ENCODE assay signal across 17 cellular contexts in genomic region chr7:3067606-3068005, GRCh38. TPM values are rescaled to one million over a fixed set of nuclear protein-coding genes. Genes with fewer than 3 reads are reported as not detected.
DNase-seq lines count a peak whose midpoint lies in the region; ATAC-seq, FAIRE-seq and TF ChIP-seq lines count a peak whose summit lies in the region.
"Had no signal": no experiment of that assay in that cellular context is flagged by ENCODE, and none has a peak within 500 bp of the region (broad histone marks: within the 10 kb centered on the region; RNA-seq: fewer than 3 reads in every experiment).

No MANE protein-coding gene starts in this region.

- TF ChIP-seq CTCF in psoas muscle (IDR thresholded peaks at IDR 0.05) (no peak), Caco-2 (IDR thresholded peaks at IDR 0.05; ENCODE audit: insufficient read depth in 1 of 2, low read depth in 1 of 2, low read length in 1 of 2, severe bottlenecking in 1 of 2, unreplicated experiment in 1 of 2) (no peak)

- H3K27me3 ChIP-seq in CD4-positive, CD25-positive, alpha-beta regulatory T cell (ENCODE audit: control insufficient read depth, insufficient read depth, low read length), result no peaks in the 10 kb centered on the region
- peaks cover 0 to 4% (median 0%) of the 10 kb centered on the region in 3 donors for H3K27me3 ChIP-seq in psoas muscle (ENCODE audit: insufficient read depth in 3 of 3, low read length in 2 of 3)
- no peaks in the 10 kb centered on the region for H3K27me3 ChIP-seq in Caco-2 (replicated peaks; ENCODE audit: control insufficient read depth, insufficient read depth, low read length)
- H3K27me3 ChIP-seq: neutrophil, SJSA1 had no signal

- no peak for DNase-seq in CD4-positive, CD25-positive, alpha-beta regulatory T cell
- DNase-seq in GM12892 (ENCODE audit: insufficient read length), result no peak
- DNase-seq in activated T-helper 1 cell treated with anti-CD3 and anti-CD28 coated beads, Interleukin-12 subunit alpha, Interleukin-12 subunit beta, Interleukin-2, Interleukin-4 antibody, amounts not matched to agents 30 ng/mL and 10 ng/mL and 1 ng/mL, durations not matched to agents 14 hours and 24 hours and 36 hours (ENCODE audit: low spot score), result no peak
- DNase-seq in natural killer cell treated with Interleukin-12 subunit alpha and Interleukin-12 subunit beta and Interleukin-15 and Interleukin-18, amount 100 ng/mL, for 72 hours (ENCODE audit: low spot score), result no peak
- DNase-seq in NCI-H187 (lab: John Stamatoyannopoulos, UW), result no peak
- no peak for DNase-seq in psoas muscle
- no peak for DNase-seq in Caco-2
- DNase-seq: DMS153, hippocampal formation, NCI-H1436 treated with DMSO at 0.1 percent for 48 hours, NCI-H82, substantia nigra, T1000 had no signal

- peaks cover 4 to 7% of the 10 kb centered on the region in 2 experiments for H3K9me3 ChIP-seq in CD4-positive, CD25-positive, alpha-beta regulatory T cell (ENCODE audit: control insufficient read depth in 2 of 2, low read length in 2 of 2)
- H3K9me3 ChIP-seq in psoas muscle, result peaks cover 4% of the 10 kb centered on the region
- no peaks in the 10 kb centered on the region for H3K9me3 ChIP-seq in Caco-2
- H3K9me3 ChIP-seq: neutrophil, SJSA1 had no signal

- H3K27ac Mint-ChIP-seq in CD4-positive, CD25-positive, alpha-beta regulatory T cell, result peak overlapping the region; percentile 32 to 72 (median 39)
- peak overlapping the region; percentile 2 for H3K27ac Mint-ChIP-seq in activated T-helper 1 cell treated with anti-CD3 and anti-CD28 coated beads, Interleukin-12 subunit alpha, Interleukin-12 subunit beta, Interleukin-2, Interleukin-4 antibody, amounts not matched to agents 30 ng/mL and 10 ng/mL and 1 ng/mL, durations not matched to agents 14 hours and 24 hours and 36 hours
- peak overlapping the region; percentile 66 to 88 for H3K27ac Mint-ChIP-seq in natural killer cell treated with Interleukin-12 subunit alpha and Interleukin-12 subunit beta and Interleukin-15 and Interleukin-18, amount 100 ng/mL, for 72 hours
- no peak overlapping the region for H3K27ac Mint-ChIP-seq in Caco-2 (ENCODE audit: unreplicated experiment)
- H3K27ac Mint-ChIP-seq: mesothelial cell of epicardium had no signal

- POLR2A ChIA-PET in Caco-2 (lab: Charles Lee), result no interaction called here

- H3K36me3 ChIP-seq in CD4-positive, CD25-positive, alpha-beta regulatory T cell (ENCODE audit: control insufficient read depth, insufficient read depth, low read length), result no peaks in the 10 kb centered on the region
- H3K36me3 ChIP-seq in psoas muscle (ENCODE audit: insufficient read depth in 1 of 2, low read depth in 1 of 2), result no peaks in the 10 kb centered on the region
- no peaks in the 10 kb centered on the region for H3K36me3 ChIP-seq in Caco-2 (ENCODE audit: control insufficient read depth, insufficient read depth, low read length)
- H3K36me3 ChIP-seq: neutrophil, SJSA1 had no signal

- BruUV-seq in Caco-2 (replicated peaks; lab: Mats Ljungman, UMichigan), result no TSS peak

- intact Hi-C loops in activated T-helper 1 cell treated with anti-CD3 and anti-CD28 coated beads, Interleukin-12 subunit alpha, Interleukin-12 subunit beta, Interleukin-2, Interleukin-4 antibody, amounts not matched to agents 30 ng/mL and 10 ng/mL and 1 ng/mL, durations not matched to agents 14 hours and 24 hours and 36 hours (cut with micrococcal nuclease), result no loop called here
- intact Hi-C loops in psoas muscle (cut with DNase I) (no loop called here), Caco-2 (cut with micrococcal nuclease; ENCODE audit: unreplicated experiment) (no loop called here)

- TF ChIP-seq POLR2A in GM12892 (IDR thresholded peaks at IDR 0.05; ENCODE audit: low read depth, low read length), result no peak

- peak; percentile 42 for FAIRE-seq in GM12892 (lab: Jason Lieb, UNC)
- FAIRE-seq: astrocyte had no signal

- 72 to 85% (median 81%) methylated on average over 2 of the region's 2 CpGs for WGBS in psoas muscle, 3 donors

- peaks cover 0 to 11% (median 0%) of the 10 kb centered on the region in 7 donors for H3K9me3 Mint-ChIP-seq in CD4-positive, CD25-positive, alpha-beta regulatory T cell
- H3K9me3 Mint-ChIP-seq in activated T-helper 1 cell treated with anti-CD3 and anti-CD28 coated beads, Interleukin-12 subunit alpha, Interleukin-12 subunit beta, Interleukin-2, Interleukin-4 antibody, amounts not matched to agents 30 ng/mL and 10 ng/mL and 1 ng/mL, durations not matched to agents 14 hours and 24 hours and 36 hours, result peaks cover 27% of the 10 kb centered on the region
- H3K9me3 Mint-ChIP-seq in natural killer cell treated with Interleukin-12 subunit alpha and Interleukin-12 subunit beta and Interleukin-15 and Interleukin-18, amount 100 ng/mL, for 72 hours, result peaks cover 11% of the 10 kb centered on the region
- no peaks in the 10 kb centered on the region for H3K9me3 Mint-ChIP-seq in Caco-2 (ENCODE audit: unreplicated experiment)

- H3K4me3 Mint-ChIP-seq in CD4-positive, CD25-positive, alpha-beta regulatory T cell, result peak overlapping the region in 3 of 4 donors; percentile 29 to 86 (median 79)
- H3K4me3 Mint-ChIP-seq in activated T-helper 1 cell treated with anti-CD3 and anti-CD28 coated beads, Interleukin-12 subunit alpha, Interleukin-12 subunit beta, Interleukin-2, Interleukin-4 antibody, amounts not matched to agents 30 ng/mL and 10 ng/mL and 1 ng/mL, durations not matched to agents 14 hours and 24 hours and 36 hours, result no peak overlapping the region
- peak overlapping the region; percentile 53 for H3K4me3 Mint-ChIP-seq in natural killer cell treated with Interleukin-12 subunit alpha and Interleukin-12 subunit beta and Interleukin-15 and Interleukin-18, amount 100 ng/mL, for 72 hours
- H3K4me3 Mint-ChIP-seq in Caco-2 (ENCODE audit: unreplicated experiment), result no peak overlapping the region
- H3K4me3 Mint-ChIP-seq: mesothelial cell of epicardium had no signal

- H3K27ac ChIP-seq in CD4-positive, CD25-positive, alpha-beta regulatory T cell (ENCODE audit: insufficient read depth, low read length, poor library complexity, severe bottlenecking), result no peak overlapping the region
- no peak overlapping the region for H3K27ac ChIP-seq in psoas muscle
- H3K27ac ChIP-seq: neutrophil, SJSA1 had no signal

- peaks cover 31 to 71% (median 51%) of the 10 kb centered on the region in 4 donors for H3K4me1 Mint-ChIP-seq in CD4-positive, CD25-positive, alpha-beta regulatory T cell
- H3K4me1 Mint-ChIP-seq in activated T-helper 1 cell treated with anti-CD3 and anti-CD28 coated beads, Interleukin-12 subunit alpha, Interleukin-12 subunit beta, Interleukin-2, Interleukin-4 antibody, amounts not matched to agents 30 ng/mL and 10 ng/mL and 1 ng/mL, durations not matched to agents 14 hours and 24 hours and 36 hours (ENCODE audit: low read depth), result peaks cover 74% of the 10 kb centered on the region
- peaks cover 85 to 89% of the 10 kb centered on the region in 2 donors for H3K4me1 Mint-ChIP-seq in natural killer cell treated with Interleukin-12 subunit alpha and Interleukin-12 subunit beta and Interleukin-15 and Interleukin-18, amount 100 ng/mL, for 72 hours (ENCODE audit: low read depth in 2 of 2)
- no peaks in the 10 kb centered on the region for H3K4me1 Mint-ChIP-seq in Caco-2 (ENCODE audit: low read depth, unreplicated experiment)
- H3K4me1 Mint-ChIP-seq: mesothelial cell of epicardium had no signal

- H3K27me3 Mint-ChIP-seq in CD4-positive, CD25-positive, alpha-beta regulatory T cell, result peaks cover 9% of the 10 kb centered on the region
- peaks cover 3% of the 10 kb centered on the region for H3K27me3 Mint-ChIP-seq in activated T-helper 1 cell treated with anti-CD3 and anti-CD28 coated beads, Interleukin-12 subunit alpha, Interleukin-12 subunit beta, Interleukin-2, Interleukin-4 antibody, amounts not matched to agents 30 ng/mL and 10 ng/mL and 1 ng/mL, durations not matched to agents 14 hours and 24 hours and 36 hours (ENCODE audit: insufficient read depth)
- H3K27me3 Mint-ChIP-seq in natural killer cell treated with Interleukin-12 subunit alpha and Interleukin-12 subunit beta and Interleukin-15 and Interleukin-18, amount 100 ng/mL, for 72 hours, result no peaks in the 10 kb centered on the region
- peaks cover 3% of the 10 kb centered on the region for H3K27me3 Mint-ChIP-seq in Caco-2 (ENCODE audit: insufficient read depth, unreplicated experiment)

- peaks cover 50% of the 10 kb centered on the region for H3K4me1 ChIP-seq in CD4-positive, CD25-positive, alpha-beta regulatory T cell (ENCODE audit: control insufficient read depth, insufficient read depth, low read length, poor library complexity, severe bottlenecking)
- H3K4me1 ChIP-seq in psoas muscle, result no peaks in the 10 kb centered on the region
- no peaks in the 10 kb centered on the region for H3K4me1 ChIP-seq in Caco-2
- H3K4me1 ChIP-seq: SJSA1 had no signal

- ATAC-seq in CD4-positive, CD25-positive, alpha-beta regulatory T cell (ENCODE audit: low read depth in 2 of 2), result no peak
- no peak for ATAC-seq in natural killer cell treated with Interleukin-12 subunit alpha and Interleukin-12 subunit beta and Interleukin-15 and Interleukin-18, amount 100 ng/mL, for 72 hours
- ATAC-seq in psoas muscle, result no peak

- CTCF ChIA-PET in Caco-2 (lab: Charles Lee), result no interaction called here

- peaks cover 10% of the 10 kb centered on the region for H3K36me3 Mint-ChIP-seq in CD4-positive, CD25-positive, alpha-beta regulatory T cell
- peaks cover 10% of the 10 kb centered on the region for H3K36me3 Mint-ChIP-seq in activated T-helper 1 cell treated with anti-CD3 and anti-CD28 coated beads, Interleukin-12 subunit alpha, Interleukin-12 subunit beta, Interleukin-2, Interleukin-4 antibody, amounts not matched to agents 30 ng/mL and 10 ng/mL and 1 ng/mL, durations not matched to agents 14 hours and 24 hours and 36 hours (ENCODE audit: low read depth)
- peaks cover 17% of the 10 kb centered on the region for H3K36me3 Mint-ChIP-seq in natural killer cell treated with Interleukin-12 subunit alpha and Interleukin-12 subunit beta and Interleukin-15 and Interleukin-18, amount 100 ng/mL, for 72 hours
- H3K36me3 Mint-ChIP-seq in Caco-2 (ENCODE audit: insufficient read depth, unreplicated experiment), result no peaks in the 10 kb centered on the region
- H3K36me3 Mint-ChIP-seq: mesothelial cell of epicardium had no signal

- H3K4me3 ChIP-seq in CD4-positive, CD25-positive, alpha-beta regulatory T cell (ENCODE audit: low read depth, low read length), result no peak overlapping the region
- no peak overlapping the region for H3K4me3 ChIP-seq in psoas muscle
- no peak overlapping the region for H3K4me3 ChIP-seq in Caco-2 (ENCODE audit: low read depth, low read length)
- H3K4me3 ChIP-seq: SJSA1 had no signal

RNA-seq across cellular contexts. Expression of gene CARD11, which starts 23.9 kb away (rescaled TPM):
- total RNA-seq in CD4-positive, CD25-positive, alpha-beta regulatory T cell, result 118 TPM
- 10 to 100 TPM in 2 of 4 donors, 1 to 10 TPM in 2; 7.1 to 11.6 (median 10.0) TPM for polyA plus RNA-seq in CD4-positive, CD25-positive, alpha-beta regulatory T cell
- 18.4 TPM for polyA plus RNA-seq in GM12892 (2012; ENCODE audit: missing spikeins)
- 120 and 128 TPM in 2 replicates for total RNA-seq in activated T-helper 1 cell treated with anti-CD3 and anti-CD28 coated beads, Interleukin-12 subunit alpha, Interleukin-12 subunit beta, Interleukin-2, Interleukin-4 antibody, amounts not matched to agents 30 ng/mL and 10 ng/mL and 1 ng/mL, durations not matched to agents 14 hours and 24 hours and 36 hours
- total RNA-seq in natural killer cell treated with Interleukin-12 subunit alpha and Interleukin-12 subunit beta and Interleukin-15 and Interleukin-18, amount 100 ng/mL, for 72 hours, result 10 to 100 TPM; 79.3 to 80.8 TPM
- total RNA-seq in psoas muscle (under 1 TPM; 0.39 to 0.84 (median 0.49) TPM), Caco-2 (2022) (4.4 and 5.4 TPM in 2 replicates)
- under 1 TPM; 0.08 to 0.17 (median 0.08) TPM for polyA plus RNA-seq in psoas muscle

Comparison
In these comparisons a context has a peak if more than half of its experiments do, and no peak if none do; other contexts are left out.
1. H3K4me3 Mint-ChIP-seq: peak in CD4-positive, CD25-positive, alpha-beta regulatory T cell (3 of 4) and natural killer cell treated with Interleukin-12 subunit alpha and Interleukin-12 subunit beta and Interleukin-15 and Interleukin-18, amount 100 ng/mL, for 72 hours (single experiment); none in activated T-helper 1 cell treated with anti-CD3 and anti-CD28 coated beads, Interleukin-12 subunit alpha, Interleukin-12 subunit beta, Interleukin-2, Interleukin-4 antibody, amounts not matched to agents 30 ng/mL and 10 ng/mL and 1 ng/mL, durations not matched to agents 14 hours and 24 hours and 36 hours (single experiment) and Caco-2 (single experiment).
2. RNA of gene CARD11, which starts 23.9 kb away (total RNA-seq): 120 to 128 TPM in activated T-helper 1 cell treated with anti-CD3 and anti-CD28 coated beads, Interleukin-12 subunit alpha, Interleukin-12 subunit beta, Interleukin-2, Interleukin-4 antibody, amounts not matched to agents 30 ng/mL and 10 ng/mL and 1 ng/mL, durations not matched to agents 14 hours and 24 hours and 36 hours, 118 TPM in CD4-positive, CD25-positive, alpha-beta regulatory T cell (single experiment) and 79.3 to 80.8 TPM in natural killer cell treated with Interleukin-12 subunit alpha and Interleukin-12 subunit beta and Interleukin-15 and Interleukin-18, amount 100 ng/mL, for 72 hours; 4.4 to 5.4 TPM in Caco-2 and 0.39 to 0.84 TPM in psoas muscle; every median in the first group is over 10 times any median in the second.